9 cellular contexts compared by ENCODE assay signal in the genomic region with DNA sequence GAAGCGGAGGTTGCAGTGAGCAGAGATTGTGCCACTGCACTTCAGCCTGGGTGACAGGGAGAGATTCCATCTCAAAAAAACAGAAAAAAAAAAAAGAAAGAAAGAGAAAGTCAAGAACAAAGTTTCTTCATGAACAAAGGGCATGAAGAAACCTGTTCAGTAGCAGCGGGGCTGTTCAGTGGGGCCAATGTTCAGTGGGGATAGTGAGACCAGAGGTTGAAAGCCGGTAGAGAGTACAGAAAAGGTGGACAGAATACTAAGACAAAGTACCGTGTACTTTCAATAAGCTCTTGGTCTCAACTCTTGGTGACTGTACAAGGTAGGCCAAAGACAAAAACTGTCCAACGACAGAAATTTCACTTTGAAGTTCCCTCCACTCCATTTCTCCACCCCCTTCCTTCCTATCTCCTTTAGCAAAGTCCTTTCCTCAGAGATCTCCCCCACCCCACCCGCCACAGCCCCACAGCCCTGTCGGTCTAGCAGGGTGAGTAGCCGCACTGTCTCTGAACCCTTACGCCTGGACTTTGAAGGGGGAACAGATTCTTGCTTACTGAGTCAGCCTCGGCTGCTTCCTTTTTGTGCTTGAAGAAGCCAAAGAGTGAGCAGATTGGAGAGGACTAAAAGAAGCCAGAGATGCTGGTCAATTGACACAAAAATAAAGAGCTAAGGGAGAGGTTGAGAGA. TPM values are rescaled to one million over a fixed set of nuclear protein-coding genes. Genes with fewer than 3 reads are reported as not detected.
DNase-seq lines count a peak whose midpoint lies in the region; ATAC-seq and TF ChIP-seq lines count a peak whose summit lies in the region.
"Had no signal": no experiment of that assay in that cellular context is flagged by ENCODE, and none has a peak within 500 bp of the region (broad histone marks: within the 10 kb centered on the region; RNA-seq: fewer than 3 reads in every experiment).

No MANE protein-coding gene starts in this region.

- H3K4me1 ChIP-seq in BLaER1 (peaks cover 95% of the 10 kb centered on the region), PC-3 (ENCODE audit: insufficient read depth, low read length) (peaks cover 24% of the 10 kb centered on the region)

- peaks cover 9% of the 10 kb centered on the region for H3K9me3 ChIP-seq in BLaER1
- H3K9me3 ChIP-seq in PC-3 (ENCODE audit: low read length) = no peaks in the 10 kb centered on the region

- DNase-seq in PC-3 (peak; percentile 46), fibroblast of gingiva (ENCODE audit: low read depth) (peak; percentile 16), nephron progenitor cell (no peak), NCI-H748 treated with DMSO at 0.1 percent for 48 hours (lab: John Stamatoyannopoulos, UW) (no peak)
- DNase-seq: activated T-cell treated with anti-CD3 and anti-CD28 coated beads for 4 hours had no signal

- H4K20me1 ChIP-seq in BLaER1 = no peaks in the 10 kb centered on the region
- no peaks in the 10 kb centered on the region for H4K20me1 ChIP-seq in PC-3 (ENCODE audit: low read length)

- TF ChIP-seq CTCF in PC-3 (conservative IDR thresholded peaks at IDR 0.05; ENCODE audit: low read depth, low read length) (no peak), nephron progenitor cell (IDR thresholded peaks at IDR 0.05) (no peak)

- ATAC-seq in PC-3 (no peak), GM19328 (IDR thresholded peaks at IDR 0.05; ENCODE audit: unreplicated experiment) (no peak), HG02885 (IDR thresholded peaks at IDR 0.05; ENCODE audit: poor library complexity, unreplicated experiment) (no peak)
- no peak for ATAC-seq in stimulated activated memory B cell treated with anti-CD40 and anti-IgM and Interleukin-4, amounts not matched to agents 10 μg/mL and 1 μg/mL and 100 μg/mL, for 72 hours

- H3K4me2 ChIP-seq in BLaER1 = peak overlapping the region; percentile 49
- H3K4me2 ChIP-seq in PC-3 (ENCODE audit: low read length) = no peak overlapping the region

- peaks cover 39% of the 10 kb centered on the region for H3K4me1 Mint-ChIP-seq in nephron progenitor cell
- peaks cover 15% of the 10 kb centered on the region for H3K4me1 Mint-ChIP-seq in stimulated activated memory B cell treated with anti-CD40 and anti-IgM and Interleukin-4, amounts not matched to agents 10 μg/mL and 1 μg/mL and 100 μg/mL, for 72 hours

- no peaks in the 10 kb centered on the region for H3F3A ChIP-seq in PC-3 (ENCODE audit: low read length, unreplicated experiment)

- POLR2A ChIA-PET in PC-3 (lab: Charles Lee; ENCODE audit: unreplicated experiment) = no interaction called here

- no TSS peak for BruUV-seq in PC-3 (replicated peaks; lab: Mats Ljungman, UMichigan)

- H3K4me3 Mint-ChIP-seq in nephron progenitor cell = no peak overlapping the region
- no peak overlapping the region for H3K4me3 Mint-ChIP-seq in stimulated activated memory B cell treated with anti-CD40 and anti-IgM and Interleukin-4, amounts not matched to agents 10 μg/mL and 1 μg/mL and 100 μg/mL, for 72 hours

- H3K27me3 ChIP-seq in BLaER1 (no peaks in the 10 kb centered on the region), PC-3 (ENCODE audit: low read length) (no peaks in the 10 kb centered on the region)

- peaks cover 5% of the 10 kb centered on the region for H3K27me3 Mint-ChIP-seq in nephron progenitor cell (ENCODE audit: low read depth, poor library complexity)
- no peaks in the 10 kb centered on the region for H3K27me3 Mint-ChIP-seq in stimulated activated memory B cell treated with anti-CD40 and anti-IgM and Interleukin-4, amounts not matched to agents 10 μg/mL and 1 μg/mL and 100 μg/mL, for 72 hours

- peaks cover 4% of the 10 kb centered on the region for H3K9me3 Mint-ChIP-seq in nephron progenitor cell
- H3K9me3 Mint-ChIP-seq in stimulated activated memory B cell treated with anti-CD40 and anti-IgM and Interleukin-4, amounts not matched to agents 10 μg/mL and 1 μg/mL and 100 μg/mL, for 72 hours = no peaks in the 10 kb centered on the region

- H3K9me2 ChIP-seq in PC-3 (replicated peaks; ENCODE audit: low read length) = no peaks in the 10 kb centered on the region

- H3K36me3 ChIP-seq in BLaER1 = no peaks in the 10 kb centered on the region
- H3K36me3 ChIP-seq in PC-3 (ENCODE audit: low read depth, low read length) = no peaks in the 10 kb centered on the region

- peak overlapping the region; percentile 13; the same call in 1 of the 2 replicates for H3K9ac ChIP-seq in BLaER1
- H3K9ac ChIP-seq in PC-3 (ENCODE audit: low read length) = no peak overlapping the region

- H3K27ac ChIP-seq in BLaER1 = peak overlapping the region; percentile 61
- H3K27ac ChIP-seq in PC-3 (ENCODE audit: low read length) = no peak overlapping the region

- peak overlapping the region; percentile 28; the same call in 1 of the 2 replicates for H2AFZ ChIP-seq in PC-3 (ENCODE audit: low read length)

- no peaks in the 10 kb centered on the region for H3K79me2 ChIP-seq in PC-3 (ENCODE audit: low read length)

- CTCF ChIA-PET in PC-3 (lab: Charles Lee) = no interaction called here

- intact Hi-C loops in PC-3 (cut with micrococcal nuclease) = no loop called here

- no peaks in the 10 kb centered on the region for H3K36me3 Mint-ChIP-seq in nephron progenitor cell (ENCODE audit: low read depth)
- H3K36me3 Mint-ChIP-seq in stimulated activated memory B cell treated with anti-CD40 and anti-IgM and Interleukin-4, amounts not matched to agents 10 μg/mL and 1 μg/mL and 100 μg/mL, for 72 hours = no peaks in the 10 kb centered on the region

- H3K4me3 ChIP-seq in BLaER1 = no peak overlapping the region
- H3K4me3 ChIP-seq in PC-3 (ENCODE audit: low read length) = no peak overlapping the region

- H3K27ac Mint-ChIP-seq in nephron progenitor cell = peak overlapping the region; percentile 64
- no peak overlapping the region for H3K27ac Mint-ChIP-seq in stimulated activated memory B cell treated with anti-CD40 and anti-IgM and Interleukin-4, amounts not matched to agents 10 μg/mL and 1 μg/mL and 100 μg/mL, for 72 hours

RNA-seq across cellular contexts. Expression of a gene that starts 44.3 kb away (rescaled TPM):
- 99.2 and 103 TPM in 2 replicates for total RNA-seq in PC-3 (2014; rRNA removed)

RNA-seq across cellular contexts. Expression of a gene that starts 57.9 kb away (rescaled TPM):
- 246 and 253 TPM in 2 replicates for total RNA-seq in PC-3 (2014; rRNA removed)

Comparison
In these comparisons a context has a peak if more than half of its experiments do, and no peak if none do; other contexts are left out.
1. DNase-seq: peak in PC-3 (single experiment) and fibroblast of gingiva (single experiment); none in nephron progenitor cell (single experiment) and NCI-H748 treated with DMSO at 0.1 percent for 48 hours (single experiment).